ENCODE assay signal across 19 cellular contexts in the genomic region with DNA sequence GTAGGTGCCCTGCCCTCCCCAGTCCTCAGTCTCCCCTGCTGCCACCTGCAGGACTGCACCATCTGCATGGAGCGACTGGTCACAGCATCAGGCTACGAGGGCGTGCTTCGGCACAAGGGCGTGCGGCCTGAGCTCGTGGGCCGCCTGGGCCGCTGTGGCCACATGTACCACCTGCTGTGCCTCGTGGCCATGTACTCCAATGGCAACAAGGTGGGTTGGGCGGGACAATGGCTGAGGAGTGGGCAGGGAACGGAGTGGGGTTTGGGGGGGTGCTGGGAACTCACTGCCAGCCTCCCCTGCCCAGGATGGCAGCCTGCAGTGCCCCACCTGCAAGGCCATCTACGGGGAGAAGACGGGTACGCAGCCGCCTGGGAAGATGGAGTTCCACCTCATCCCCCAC. TPM values are rescaled to one million over a fixed set of nuclear protein-coding genes. Genes with fewer than 3 reads are reported as not detected.
DNase-seq lines count a peak whose midpoint lies in the region; ATAC-seq and TF ChIP-seq lines count a peak whose summit lies in the region.
"Had no signal": no experiment of that assay in that cellular context is flagged by ENCODE, and none has a peak within 500 bp of the region (broad histone marks: within the 10 kb centered on the region; RNA-seq: fewer than 3 reads in every experiment).

No MANE protein-coding gene starts in this region.

- H2BK120ac ChIP-seq in IMR-90 (ENCODE audit: low read depth, low read length) = no peak overlapping the region
- H2BK120ac ChIP-seq in neuronal stem cell (ENCODE audit: low read depth, low read length) = no peak overlapping the region

- no peak overlapping the region for H2AK5ac ChIP-seq in IMR-90 (ENCODE audit: low read depth, low read length)
- peak overlapping the region; percentile 73 for H2AK5ac ChIP-seq in neuronal stem cell (ENCODE audit: low read depth, low read length)

- no peak overlapping the region for H4K8ac ChIP-seq in IMR-90 (ENCODE audit: low read depth in 2 of 2, low read length in 2 of 2)
- H4K8ac ChIP-seq in neuronal stem cell (ENCODE audit: low read depth, low read length) = no peak overlapping the region

- H3K79me1 ChIP-seq in IMR-90 (ENCODE audit: low read depth in 1 of 2, low read length in 2 of 2) (no peaks in the 10 kb centered on the region), neuronal stem cell (ENCODE audit: low read depth, low read length) (peaks cover 2% of the 10 kb centered on the region)

- H3K27ac ChIP-seq in IMR-90 (ENCODE audit: insufficient read depth, low read length) = no peak overlapping the region
- peak overlapping the region; percentile 97 for H3K27ac ChIP-seq in OCI-LY7 (ENCODE audit: low read depth, low read length, poor library complexity, severe bottlenecking)
- H3K27ac ChIP-seq in neuronal stem cell (replicated peaks; ENCODE audit: low read length) = no peak overlapping the region
- H3K27ac ChIP-seq in gastrocnemius medialis = no peak overlapping the region
- H3K27ac ChIP-seq: C4-2B had no signal

- H2BK5ac ChIP-seq in IMR-90 (ENCODE audit: low read depth, low read length, poor library complexity, severe bottlenecking) (no peak overlapping the region), neuronal stem cell (ENCODE audit: low read length) (no peak overlapping the region)

- H4K5ac ChIP-seq in IMR-90 (ENCODE audit: low read depth, low read length) = no peak overlapping the region

- H3K36me3 ChIP-seq in IMR-90 (ENCODE audit: control insufficient read depth, insufficient read depth, low read length) = no peaks in the 10 kb centered on the region
- H3K36me3 ChIP-seq in OCI-LY7 (ENCODE audit: insufficient read depth, low read length) = peaks cover 97% of the 10 kb centered on the region
- no peaks in the 10 kb centered on the region for H3K36me3 ChIP-seq in neuronal stem cell (replicated peaks in 1 of 2; ENCODE audit: control insufficient read depth in 2 of 2, insufficient read depth in 2 of 2, low read length in 2 of 2)
- H3K36me3 ChIP-seq in gastrocnemius medialis = no peaks in the 10 kb centered on the region
- H3K36me3 ChIP-seq: HAP-1 had no signal

- H3K27me3 ChIP-seq in IMR-90 (ENCODE audit: control insufficient read depth, insufficient read depth, low read length) (peaks cover 6% of the 10 kb centered on the region; the same call in 1 of the 2 replicates), neuronal stem cell (ENCODE audit: control insufficient read depth in 3 of 3, insufficient read depth in 3 of 3, low read depth in 1 of 3, low read length in 3 of 3) (peaks cover 0 to 12% (median 0%) of the 10 kb centered on the region in 3 experiments), gastrocnemius medialis (peaks cover 10 to 22% (median 14%) of the 10 kb centered on the region in 3 donors)

- DNase-seq in IMR-90 (no peak), OCI-LY7 (ENCODE audit: low spot score) (no peak), neuronal stem cell (ENCODE audit: low spot score) (no peak), NCI-H345 (lab: John Stamatoyannopoulos, UW) (no peak), gastrocnemius medialis (no peak), COLO668 (lab: John Stamatoyannopoulos, UW; ENCODE audit: unreplicated experiment) (no peak)
- DNase-seq: ACHN; AML-193; CD4-positive, alpha-beta T cell; DMS153; DMS79; EL had no signal

- no peaks in the 10 kb centered on the region for H3K4me1 ChIP-seq in IMR-90 (ENCODE audit: control insufficient read depth, insufficient read depth, low read length)
- peaks cover 78% of the 10 kb centered on the region for H3K4me1 ChIP-seq in OCI-LY7 (ENCODE audit: insufficient read depth, low read length, poor library complexity, severe bottlenecking)
- peaks cover 8 to 12% of the 10 kb centered on the region in 2 donors for H3K4me1 ChIP-seq in neuronal stem cell (ENCODE audit: control insufficient read depth in 2 of 2, insufficient read depth in 1 of 2, low read depth in 1 of 2, low read length in 2 of 2)
- peaks cover 0 to 3% of the 10 kb centered on the region in 2 donors for H3K4me1 ChIP-seq in gastrocnemius medialis
- H3K4me1 ChIP-seq: HAP-1 had no signal

- H3K14ac ChIP-seq in IMR-90 (replicated peaks; ENCODE audit: low read depth, low read length) (no peak overlapping the region), neuronal stem cell (ENCODE audit: low read length) (no peak overlapping the region)

- H3K56ac ChIP-seq in IMR-90 (ENCODE audit: extremely low read depth, insufficient read depth, low read length) = no peak overlapping the region

- no peak overlapping the region for H3K4me2 ChIP-seq in IMR-90 (ENCODE audit: low read depth, low read length)
- no peak overlapping the region for H3K4me2 ChIP-seq in OCI-LY7 (ENCODE audit: low read length)
- no peak overlapping the region for H3K4me2 ChIP-seq in neuronal stem cell (ENCODE audit: insufficient read depth, low read length, poor library complexity, severe bottlenecking)

- H3K23ac ChIP-seq in IMR-90 (ENCODE audit: low read depth, low read length) = no peak overlapping the region
- H3K23ac ChIP-seq in neuronal stem cell (ENCODE audit: low read depth, low read length, poor library complexity) = peak overlapping the region; percentile 17

- no peaks in the 10 kb centered on the region for H4K20me1 ChIP-seq in IMR-90 (ENCODE audit: insufficient read depth, low read length)
- H4K20me1 ChIP-seq in OCI-LY7 (ENCODE audit: insufficient read depth, low read length) = peaks cover 7% of the 10 kb centered on the region; the same call in 1 of the 2 replicates

- H3K79me2 ChIP-seq in OCI-LY7 (ENCODE audit: insufficient read depth, low read depth, low read length) = peaks cover 25% of the 10 kb centered on the region; the same call in 1 of the 2 replicates

- H3K18ac ChIP-seq in IMR-90 (ENCODE audit: low read depth, low read length) = no peak overlapping the region
- no peak overlapping the region for H3K18ac ChIP-seq in neuronal stem cell (ENCODE audit: low read length)

- TF ChIP-seq POLR2A in IMR-90 (IDR thresholded peaks at IDR 0.05; ENCODE audit: low read depth, low read length) = no peak
- no peak for TF ChIP-seq POLR2A in gastrocnemius medialis (IDR thresholded peaks at IDR 0.05)

- H2BK15ac ChIP-seq in IMR-90 (ENCODE audit: low read depth, low read length) (no peak overlapping the region), neuronal stem cell (ENCODE audit: low read length) (no peak overlapping the region)

- dilution Hi-C loops in IMR-90 (cut with HindIII; ENCODE audit: low sequenced_read_pairs, unreplicated experiment) = no loop called here

- no peak for ATAC-seq in IMR-90 (ENCODE audit: low read depth)
- no peak for ATAC-seq in SK-N-SH treated with all-trans-retinoic acid at 6 μM for 48 hours
- ATAC-seq in gastrocnemius medialis = no peak
- ATAC-seq: GM12878 had no signal

- in situ Hi-C loops in IMR-90 (cut with MboI; ENCODE audit: low sequenced_read_pairs) (no loop called here), gastrocnemius medialis (cut with MboI; ENCODE audit: low sequenced_read_pairs in 4 of 4) (loop anchor here in 1 of 4 donors (5.0 kb wide), 1 partner anchor 47 kb away; no protein-coding TSS in a partner anchor)

- POLR2A ChIA-PET in IMR-90 (lab: Charles Lee; ENCODE audit: unreplicated experiment) = no interaction called here
- POLR2A ChIA-PET in OCI-LY7 (lab: Charles Lee) = no interaction called here

- H3K9ac ChIP-seq in IMR-90 (ENCODE audit: low read depth, low read length) = no peak overlapping the region
- H3K9ac ChIP-seq in neuronal stem cell (ENCODE audit: low read depth, low read length, poor library complexity) = no peak overlapping the region

- no peak overlapping the region for H2BK12ac ChIP-seq in neuronal stem cell (ENCODE audit: low read length)

- H3K4me3 ChIP-seq in IMR-90 (ENCODE audit: insufficient read depth, low read depth, low read length) = no peak overlapping the region
- no peak overlapping the region for H3K4me3 ChIP-seq in OCI-LY7 (ENCODE audit: low read depth, low read length, poor library complexity, severe bottlenecking)
- peak overlapping the region in 1 of 2 donors; percentile 53 for H3K4me3 ChIP-seq in neuronal stem cell (ENCODE audit: low read length in 2 of 2)
- H3K4me3 ChIP-seq in gastrocnemius medialis = no peak overlapping the region
- H3K4me3 ChIP-seq: GM12878, HAP-1 had no signal

- TF ChIP-seq CTCF in IMR-90 (conservative IDR thresholded peaks at IDR 0.05; ENCODE audit: low read depth, low read length) (no peak), OCI-LY7 (conservative IDR thresholded peaks at IDR 0.05; ENCODE audit: low read length) (no peak), gastrocnemius medialis (IDR thresholded peaks at IDR 0.05 in 4 of 5, conservative IDR thresholded peaks at IDR 0.05 in 1 of 5) (no peak)

- H3K9me3 ChIP-seq in IMR-90 (ENCODE audit: control insufficient read depth, insufficient read depth, low read length) (no peaks in the 10 kb centered on the region), OCI-LY7 (ENCODE audit: low read length) (no peaks in the 10 kb centered on the region), neuronal stem cell (replicated peaks in 1 of 2; ENCODE audit: control insufficient read depth in 2 of 2, insufficient read depth in 1 of 2, low read depth in 1 of 2, low read length in 2 of 2) (no peaks in the 10 kb centered on the region), gastrocnemius medialis (no peaks in the 10 kb centered on the region)
- H3K9me3 ChIP-seq: HAP-1 had no signal

- H2AFZ ChIP-seq in IMR-90 (replicated peaks; ENCODE audit: low read length, poor library complexity) = peak overlapping the region; percentile 25
- no peak overlapping the region for H2AFZ ChIP-seq in OCI-LY7 (ENCODE audit: low read length)
- no peak overlapping the region for H2AFZ ChIP-seq in neuronal stem cell (ENCODE audit: low read length)

- WGBS in IMR-90 (ENCODE audit: extremely low coverage in 2 of 2, insufficient read length in 1 of 2), 2 experiments = 87% methylated on average over 3 of the region's 16 CpGs; no CpG with 5 or more reads in 1 of the 2 experiments
- WGBS in neuronal stem cell (ENCODE audit: extremely low coverage in 2 of 2, insufficient read length in 2 of 2, insufficient replicate concordance in 1 of 2), 2 donors = no CpG with 5 or more reads among the region's 16 CpGs

- TF ChIP-seq RAD21 in IMR-90 (IDR thresholded peaks at IDR 0.05; ENCODE audit: low read length) = no peak

- H3K4ac ChIP-seq in IMR-90 (ENCODE audit: low read depth, low read length) (no peak overlapping the region), neuronal stem cell (ENCODE audit: low read length) (no peak overlapping the region)

- intact Hi-C loops in IMR-90 (cut with micrococcal nuclease) (no loop called here), OCI-LY7 (cut with micrococcal nuclease; ENCODE audit: unreplicated experiment) (no loop called here), gastrocnemius medialis (cut with DNase I; ENCODE audit: low total_unique reads) (no loop called here)

- CTCF ChIA-PET in IMR-90 (lab: Yijun Ruan, JAX) = no interaction called here
- CTCF ChIA-PET in OCI-LY7 (lab: Charles Lee; ENCODE audit: unreplicated experiment) = no interaction called here

- no peak overlapping the region for H2BK20ac ChIP-seq in IMR-90 (ENCODE audit: low read depth, low read length)

- H4K91ac ChIP-seq in IMR-90 (ENCODE audit: insufficient read depth, low read depth, low read length) (no peak overlapping the region), neuronal stem cell (ENCODE audit: low read depth, low read length, poor library complexity) (peak overlapping the region; percentile 7)

- H2AK9ac ChIP-seq in IMR-90 (replicated peaks; ENCODE audit: low read depth, low read length, poor library complexity) = no peak overlapping the region

- BruUV-seq in IMR-90 (replicated peaks; lab: Mats Ljungman, UMichigan) = no TSS peak
- BruUV-seq in OCI-LY7 (replicated peaks; lab: Mats Ljungman, UMichigan) = no TSS peak

- H3K9me1 ChIP-seq in IMR-90 (ENCODE audit: insufficient read depth, low read length) = no peaks in the 10 kb centered on the region

- H3K9me2 ChIP-seq in OCI-LY7 (ENCODE audit: insufficient read depth, low read length) = no peaks in the 10 kb centered on the region

RNA-seq across cellular contexts. Expression of gene DTX1, which starts 38.2 kb away (rescaled TPM):
- total RNA-seq in IMR-90 (2012; rRNA removed) = not detected in 2 replicates
- polyA plus RNA-seq in IMR-90 (2012; rRNA removed) = not detected in 2 replicates
- 0.01 TPM in 1 of 2 replicates, not detected in the other for polyA plus RNA-seq in IMR-90 (2012; cell fraction: cytosol; rRNA removed)
- 0.05 and 0.50 TPM in 2 replicates for polyA plus RNA-seq in IMR-90 (2012; cell fraction: nucleus; rRNA removed; ENCODE audit: low replicate concordance)
- total RNA-seq in OCI-LY7 (2014; rRNA removed; shearing (Covaris generic)) = 263 and 293 TPM in 2 replicates
- total RNA-seq in OCI-LY7 (2022) = 510 and 535 TPM in 2 replicates
- 8.5 TPM for polyA plus RNA-seq in neuronal stem cell (2013, experiment 1 of 2)
- 8.4 TPM for polyA plus RNA-seq in neuronal stem cell (2013, experiment 2 of 2)
- 1 to 10 TPM in 1 of 4 donors, under 1 TPM in 3; 0.49 to 1.1 (median 0.77) TPM for total RNA-seq in gastrocnemius medialis
- polyA plus RNA-seq: BJ had no signal

RNA-seq across cellular contexts. Expression of gene RASAL1, which starts 40.8 kb away (rescaled TPM):
- not detected in 2 replicates for total RNA-seq in IMR-90 (2012; rRNA removed)
- not detected in 2 replicates for polyA plus RNA-seq in IMR-90 (2012; rRNA removed)
- polyA plus RNA-seq in IMR-90 (2012; cell fraction: cytosol; rRNA removed) = not detected in 2 replicates
- polyA plus RNA-seq in IMR-90 (2012; cell fraction: nucleus; rRNA removed; ENCODE audit: low replicate concordance) = not detected in 2 replicates
- 69.1 and 89.1 TPM in 2 replicates for total RNA-seq in OCI-LY7 (2014; rRNA removed; shearing (Covaris generic))
- total RNA-seq in OCI-LY7 (2022) = 67.5 and 74.4 TPM in 2 replicates
- 0.26 TPM for polyA plus RNA-seq in neuronal stem cell (2013, experiment 1 of 2)
- 0.19 TPM for polyA plus RNA-seq in neuronal stem cell (2013, experiment 2 of 2)
- not detected for total RNA-seq in gastrocnemius medialis
- polyA plus RNA-seq: BJ had no signal

RNA-seq across cellular contexts. Expression of gene CFAP73, which starts 54.8 kb away (rescaled TPM):
- total RNA-seq in IMR-90 (2012; rRNA removed) (not detected in 2 replicates), OCI-LY7 (2022) (37.4 and 39.2 TPM in 2 replicates), gastrocnemius medialis (not detected)
- not detected in 2 replicates for polyA plus RNA-seq in IMR-90 (2012; rRNA removed)
- polyA plus RNA-seq in IMR-90 (2012; cell fraction: cytosol; rRNA removed) = not detected in 2 replicates
- not detected in 2 replicates for polyA plus RNA-seq in IMR-90 (2012; cell fraction: nucleus; rRNA removed; ENCODE audit: low replicate concordance)
- total RNA-seq in OCI-LY7 (2014; rRNA removed; shearing (Covaris generic)) = 14.0 and 26.9 TPM in 2 replicates
- polyA plus RNA-seq in neuronal stem cell (2013, experiment 1 of 2) = 0.22 TPM
- 0.19 TPM for polyA plus RNA-seq in neuronal stem cell (2013, experiment 2 of 2)
- total RNA-seq: G401, H4 had no signal
- polyA plus RNA-seq: BJ, GM12878 had no signal

Comparison
In these comparisons a context has a peak if more than half of its experiments do, and no peak if none do; other contexts are left out.
1. RNA of gene DTX1, which starts 38.2 kb away (total RNA-seq): 263 to 535 TPM in OCI-LY7; 0.49 to 1.1 TPM in gastrocnemius medialis and not detected in IMR-90; every median in the first group is over 100 times any median in the second.
2. RNA of gene RASAL1, which starts 40.8 kb away (total RNA-seq): 67.5 to 89.1 TPM in OCI-LY7; not detected in IMR-90 and not detected in gastrocnemius medialis; every median in the first group is over 10 times any median in the second.
3. RNA of gene CFAP73, which starts 54.8 kb away (total RNA-seq): 14.0 to 39.2 TPM in OCI-LY7; not detected in IMR-90 and not detected in gastrocnemius medialis; every median in the first group is over 10 times any median in the second.